Comparison of ENCODE assay signal across 2 cellular contexts in genomic region chr19:39681416-39681815, GRCh38.
TF ChIP-seq lines count a peak whose summit lies in the region.

No MANE protein-coding gene starts in this region.

TF ChIP-seq in GM12891, 5 proteins besides CTCF, POLR2A, EP300 and RAD21:
- TF ChIP-seq POU2F2 (IDR thresholded peaks at IDR 0.05; ENCODE audit: low read depth, low read length) = no peak
- TF ChIP-seq PAX5 (IDR thresholded peaks at IDR 0.05; ENCODE audit: insufficient read depth, low read length, severe bottlenecking) = no peak
- TF ChIP-seq TAF1 (IDR thresholded peaks at IDR 0.05; ENCODE audit: low read depth, low read length) = no peak
- TF ChIP-seq SPI1 (IDR thresholded peaks at IDR 0.05; ENCODE audit: low read depth, low read length) = no peak
- TF ChIP-seq POLR2AphosphoS5 (IDR thresholded peaks at IDR 0.05; ENCODE audit: low read depth, low read length) = no peak
TF ChIP-seq in GM12891: peak in this region for 0.

TF ChIP-seq in H1, 55 proteins besides CTCF, POLR2A, EP300 and RAD21:
- TF ChIP-seq USF2 (IDR thresholded peaks at IDR 0.05; ENCODE audit: low read length) (no peak), MAX (IDR thresholded peaks at IDR 0.05) (no peak), RXRA (IDR thresholded peaks at IDR 0.05; ENCODE audit: insufficient read depth, low read depth, low read length) (no peak), TCF12 (IDR thresholded peaks at IDR 0.05; ENCODE audit: low read depth, low read length) (no peak), JUND (IDR thresholded peaks at IDR 0.05; ENCODE audit: low read length) (no peak), KDM5A (IDR thresholded peaks at IDR 0.05; ENCODE audit: low read length) (no peak), GABPA (IDR thresholded peaks at IDR 0.05; ENCODE audit: borderline replicate concordance, insufficient read depth, low read length) (no peak), BCL11A (IDR thresholded peaks at IDR 0.05; ENCODE audit: low read depth in 2 of 2, low read length in 2 of 2) (no peak), SIN3A (conservative IDR thresholded peaks at IDR 0.05 in 1 of 2, IDR thresholded peaks at IDR 0.05 in 1 of 2; ENCODE audit: low read depth in 1 of 2, low read length in 2 of 2) (no peak), GTF2F1 (IDR thresholded peaks at IDR 0.05; ENCODE audit: borderline replicate concordance, low read depth, low read length) (no peak), SP2 (IDR thresholded peaks at IDR 0.05; ENCODE audit: low read length) (no peak), JUN (IDR thresholded peaks at IDR 0.05; ENCODE audit: low read depth, low read length) (no peak), CEBPB (IDR thresholded peaks at IDR 0.05; ENCODE audit: low read depth, low read length) (no peak), CTBP2 (IDR thresholded peaks at IDR 0.05; ENCODE audit: borderline replicate concordance, insufficient read depth, insufficient read length, low read length) (no peak), SUZ12 (IDR thresholded peaks at IDR 0.05; ENCODE audit: low read length) (no peak), CHD7 (IDR thresholded peaks at IDR 0.05; ENCODE audit: insufficient replicate concordance, low read length) (no peak), RNF2 (IDR thresholded peaks at IDR 0.05; ENCODE audit: borderline replicate concordance, low read depth, low read length, missing control alignments, poor library complexity, severe bottlenecking) (no peak), ATF3 (IDR thresholded peaks at IDR 0.05; ENCODE audit: insufficient read depth, low read depth, low read length) (no peak)
